1 cellular context compared by ENCODE assay signal in the genomic region with DNA sequence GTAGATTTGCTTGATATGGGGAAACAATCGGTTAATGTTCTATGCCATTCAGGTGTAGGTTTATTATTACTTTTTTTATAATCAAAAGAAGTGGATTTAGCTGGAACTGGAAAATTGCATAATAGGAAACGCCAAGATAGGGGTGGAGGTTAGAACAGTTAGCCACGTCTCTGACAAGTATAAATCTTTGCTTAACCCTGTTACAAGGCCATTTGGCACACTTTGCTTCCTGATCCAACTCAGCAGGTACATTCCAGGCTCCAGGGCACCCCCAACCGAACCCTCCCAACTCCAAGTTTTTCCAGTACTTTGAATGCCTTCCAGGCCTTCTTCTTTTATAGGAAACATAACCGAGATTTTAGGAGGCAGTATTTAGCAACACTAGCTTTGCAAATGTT.
A peak's percentile ranks its signal among the peaks of the same experiment; 100 is the strongest.
TF ChIP-seq lines count a peak whose summit lies in the region.

No MANE protein-coding gene starts in this region.

TF ChIP-seq in HepG2, 621 proteins besides CTCF, POLR2A, EP300 and RAD21 (continued from another document and continues in another):
- TF ChIP-seq ZBTB40 (IDR thresholded peaks at IDR 0.05): no peak
- no peak for TF ChIP-seq ZBTB40 (CRISPR knock-in tag; IDR thresholded peaks at IDR 0.05)
- TF ChIP-seq ZBTB46 (CRISPR knock-in tag; IDR thresholded peaks at IDR 0.05; ENCODE audit: borderline replicate concordance): no peak
- TF ChIP-seq, protein P1, sequence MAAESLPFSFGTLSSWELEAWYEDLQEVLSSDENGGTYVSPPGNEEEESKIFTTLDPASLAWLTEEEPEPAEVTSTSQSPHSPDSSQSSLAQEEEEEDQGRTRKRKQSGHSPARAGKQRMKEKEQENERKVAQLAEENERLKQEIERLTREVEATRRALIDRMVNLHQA (CRISPR knock-in tag; IDR thresholded peaks at IDR 0.05): no peak
- TF ChIP-seq, protein P2, sequence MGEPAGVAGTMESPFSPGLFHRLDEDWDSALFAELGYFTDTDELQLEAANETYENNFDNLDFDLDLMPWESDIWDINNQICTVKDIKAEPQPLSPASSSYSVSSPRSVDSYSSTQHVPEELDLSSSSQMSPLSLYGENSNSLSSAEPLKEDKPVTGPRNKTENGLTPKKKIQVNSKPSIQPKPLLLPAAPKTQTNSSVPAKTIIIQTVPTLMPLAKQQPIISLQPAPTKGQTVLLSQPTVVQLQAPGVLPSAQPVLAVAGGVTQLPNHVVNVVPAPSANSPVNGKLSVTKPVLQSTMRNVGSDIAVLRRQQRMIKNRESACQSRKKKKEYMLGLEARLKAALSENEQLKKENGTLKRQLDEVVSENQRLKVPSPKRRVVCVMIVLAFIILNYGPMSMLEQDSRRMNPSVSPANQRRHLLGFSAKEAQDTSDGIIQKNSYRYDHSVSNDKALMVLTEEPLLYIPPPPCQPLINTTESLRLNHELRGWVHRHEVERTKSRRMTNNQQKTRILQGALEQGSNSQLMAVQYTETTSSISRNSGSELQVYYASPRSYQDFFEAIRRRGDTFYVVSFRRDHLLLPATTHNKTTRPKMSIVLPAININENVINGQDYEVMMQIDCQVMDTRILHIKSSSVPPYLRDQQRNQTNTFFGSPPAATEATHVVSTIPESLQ (CRISPR knock-in tag; conservative IDR thresholded peaks at IDR 0.05): no peak
- no peak for TF ChIP-seq KLF13 (CRISPR knock-in tag; IDR thresholded peaks at IDR 0.05)
- TF ChIP-seq, protein P3, sequence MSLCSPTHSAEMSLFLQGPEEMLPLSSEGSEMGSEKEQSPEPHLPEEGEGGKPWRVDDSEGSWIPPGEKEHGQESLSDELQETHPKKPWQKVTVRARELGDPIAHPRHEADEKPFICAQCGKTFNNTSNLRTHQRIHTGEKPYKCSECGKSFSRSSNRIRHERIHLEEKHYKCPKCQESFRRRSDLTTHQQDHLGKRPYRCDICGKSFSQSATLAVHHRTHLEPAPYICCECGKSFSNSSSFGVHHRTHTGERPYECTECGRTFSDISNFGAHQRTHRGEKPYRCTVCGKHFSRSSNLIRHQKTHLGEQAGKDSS (CRISPR knock-in tag; IDR thresholded peaks at IDR 0.05; ENCODE audit: borderline replicate concordance, low read depth): no peak
- no peak for TF ChIP-seq MTERF4 (CRISPR knock-in tag; IDR thresholded peaks at IDR 0.05)
- no peak for TF ChIP-seq SOX6 (IDR thresholded peaks at IDR 0.05)
- 0 out of 2 replicates have a peak, but pooled peaks have one; percentile 19 for TF ChIP-seq SOX6 (CRISPR knock-in tag; IDR thresholded peaks at IDR 0.05)
- no peak for TF ChIP-seq CHD2 (IDR thresholded peaks at IDR 0.05; ENCODE audit: low read depth, low read length)
- TF ChIP-seq ZNF879 (CRISPR knock-in tag; IDR thresholded peaks at IDR 0.05): no peak
- no peak for TF ChIP-seq EED (CRISPR knock-in tag; IDR thresholded peaks at IDR 0.05)
- TF ChIP-seq MEF2D (CRISPR knock-in tag; IDR thresholded peaks at IDR 0.05): no peak
- TF ChIP-seq DPF2 (CRISPR knock-in tag; IDR thresholded peaks at IDR 0.05; ENCODE audit: borderline replicate concordance, low read depth): no peak
- TF ChIP-seq TCF7L2 (IDR thresholded peaks at IDR 0.05; ENCODE audit: low read depth, low read length): no peak
- TF ChIP-seq SRSF9 (IDR thresholded peaks at IDR 0.05; ENCODE audit: borderline replicate concordance, insufficient read depth, low read depth, low read length, poor library complexity, severe bottlenecking): no peak
- TF ChIP-seq, protein P4, sequence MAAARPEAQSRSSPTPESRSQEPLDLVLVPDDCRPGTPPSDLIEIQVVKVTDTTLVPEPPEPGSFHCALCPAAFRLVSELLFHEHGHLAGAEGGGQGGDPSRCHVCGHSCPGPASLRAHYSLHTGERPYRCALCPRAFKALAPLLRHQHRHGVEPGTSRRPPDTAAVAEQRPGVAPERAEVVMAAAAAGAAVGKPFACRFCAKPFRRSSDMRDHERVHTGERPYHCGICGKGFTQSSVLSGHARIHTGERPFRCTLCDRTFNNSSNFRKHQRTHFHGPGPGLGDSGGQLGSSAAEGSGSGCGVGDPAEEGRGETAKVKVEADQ (CRISPR knock-in tag; IDR thresholded peaks at IDR 0.05; ENCODE audit: borderline replicate concordance): no peak
- TF ChIP-seq AGO2 (optimal IDR thresholded peaks at IDR 0.05; ENCODE audit: low read depth, low read length): no peak
- no peak for TF ChIP-seq ZNF12 (CRISPR knock-in tag; IDR thresholded peaks at IDR 0.05)
- no peak for TF ChIP-seq ZNF720 (CRISPR knock-in tag; IDR thresholded peaks at IDR 0.05)
- TF ChIP-seq, protein P5, sequence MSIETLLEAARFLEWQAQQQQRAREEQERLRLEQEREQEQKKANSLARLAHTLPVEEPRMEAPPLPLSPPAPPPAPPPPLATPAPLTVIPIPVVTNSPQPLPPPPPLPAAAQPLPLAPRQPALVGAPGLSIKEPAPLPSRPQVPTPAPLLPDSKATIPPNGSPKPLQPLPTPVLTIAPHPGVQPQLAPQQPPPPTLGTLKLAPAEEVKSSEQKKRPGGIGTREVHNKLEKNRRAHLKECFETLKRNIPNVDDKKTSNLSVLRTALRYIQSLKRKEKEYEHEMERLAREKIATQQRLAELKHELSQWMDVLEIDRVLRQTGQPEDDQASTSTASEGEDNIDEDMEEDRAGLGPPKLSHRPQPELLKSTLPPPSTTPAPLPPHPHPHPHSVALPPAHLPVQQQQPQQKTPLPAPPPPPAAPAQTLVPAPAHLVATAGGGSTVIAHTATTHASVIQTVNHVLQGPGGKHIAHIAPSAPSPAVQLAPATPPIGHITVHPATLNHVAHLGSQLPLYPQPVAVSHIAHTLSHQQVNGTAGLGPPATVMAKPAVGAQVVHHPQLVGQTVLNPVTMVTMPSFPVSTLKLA (IDR thresholded peaks at IDR 0.05): no peak
- TF ChIP-seq PLRG1 (conservative IDR thresholded peaks at IDR 0.05): no peak
- TF ChIP-seq ZNF34 (CRISPR knock-in tag; IDR thresholded peaks at IDR 0.05; ENCODE audit: borderline replicate concordance): no peak
- TF ChIP-seq PPARG (CRISPR knock-in tag; conservative IDR thresholded peaks at IDR 0.05): no peak
- TF ChIP-seq ELF3 (CRISPR knock-in tag; IDR thresholded peaks at IDR 0.05): peak; percentile 35; the same call in 1 of the 2 replicates
- no peak for TF ChIP-seq ELF4 (CRISPR knock-in tag; IDR thresholded peaks at IDR 0.05; ENCODE audit: borderline replicate concordance)
- TF ChIP-seq, protein P6, sequence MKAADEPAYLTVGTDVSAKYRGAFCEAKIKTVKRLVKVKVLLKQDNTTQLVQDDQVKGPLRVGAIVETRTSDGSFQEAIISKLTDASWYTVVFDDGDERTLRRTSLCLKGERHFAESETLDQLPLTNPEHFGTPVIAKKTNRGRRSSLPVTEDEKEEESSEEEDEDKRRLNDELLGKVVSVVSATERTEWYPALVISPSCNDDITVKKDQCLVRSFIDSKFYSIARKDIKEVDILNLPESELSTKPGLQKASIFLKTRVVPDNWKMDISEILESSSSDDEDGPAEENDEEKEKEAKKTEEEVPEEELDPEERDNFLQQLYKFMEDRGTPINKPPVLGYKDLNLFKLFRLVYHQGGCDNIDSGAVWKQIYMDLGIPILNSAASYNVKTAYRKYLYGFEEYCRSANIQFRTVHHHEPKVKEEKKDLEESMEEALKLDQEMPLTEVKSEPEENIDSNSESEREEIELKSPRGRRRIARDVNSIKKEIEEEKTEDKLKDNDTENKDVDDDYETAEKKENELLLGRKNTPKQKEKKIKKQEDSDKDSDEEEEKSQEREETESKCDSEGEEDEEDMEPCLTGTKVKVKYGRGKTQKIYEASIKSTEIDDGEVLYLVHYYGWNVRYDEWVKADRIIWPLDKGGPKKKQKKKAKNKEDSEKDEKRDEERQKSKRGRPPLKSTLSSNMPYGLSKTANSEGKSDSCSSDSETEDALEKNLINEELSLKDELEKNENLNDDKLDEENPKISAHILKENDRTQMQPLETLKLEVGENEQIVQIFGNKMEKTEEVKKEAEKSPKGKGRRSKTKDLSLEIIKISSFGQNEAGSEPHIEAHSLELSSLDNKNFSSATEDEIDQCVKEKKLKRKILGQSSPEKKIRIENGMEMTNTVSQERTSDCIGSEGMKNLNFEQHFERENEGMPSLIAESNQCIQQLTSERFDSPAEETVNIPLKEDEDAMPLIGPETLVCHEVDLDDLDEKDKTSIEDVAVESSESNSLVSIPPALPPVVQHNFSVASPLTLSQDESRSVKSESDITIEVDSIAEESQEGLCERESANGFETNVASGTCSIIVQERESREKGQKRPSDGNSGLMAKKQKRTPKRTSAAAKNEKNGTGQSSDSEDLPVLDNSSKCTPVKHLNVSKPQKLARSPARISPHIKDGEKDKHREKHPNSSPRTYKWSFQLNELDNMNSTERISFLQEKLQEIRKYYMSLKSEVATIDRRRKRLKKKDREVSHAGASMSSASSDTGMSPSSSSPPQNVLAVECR (CRISPR knock-in tag; IDR thresholded peaks at IDR 0.05; ENCODE audit: borderline replicate concordance): no peak
